Comparison of ENCODE assay signal across 8 cellular contexts in genomic region chr1:186482661-186483255, GRCh38. TPM values are rescaled to one million over a fixed set of nuclear protein-coding genes. Genes with fewer than 3 reads are reported as not detected.
DNase-seq lines count a peak whose midpoint lies in the region; ATAC-seq and TF ChIP-seq lines count a peak whose summit lies in the region.

No MANE protein-coding gene starts in this region.

- CTCF ChIA-PET in GM10248 (lab: Yijun Ruan, JAX): interaction anchor here (0.7 to 2.2 kb wide), 28 partner anchors 9 to 512 kb away, joined by 3 to 7 read pairs (median 4); no protein-coding TSS in a partner anchor

- H3K9me2 ChIP-seq in hepatocyte (replicated peaks; ENCODE audit: insufficient read depth): no peaks in the 10 kb centered on the region

- H3K79me2 ChIP-seq in KMS-11 (ENCODE audit: insufficient read depth, low read depth): no peaks in the 10 kb centered on the region
- no peaks in the 10 kb centered on the region for H3K79me2 ChIP-seq in hepatocyte

- H2AFZ ChIP-seq in KMS-11 (ENCODE audit: low read depth) (no peak overlapping the region; the same call in 1 of the 2 replicates), hepatocyte (no peak overlapping the region)

- TF ChIP-seq CTCF in GM10248 (IDR thresholded peaks at IDR 0.05; ENCODE audit: control extremely low read depth, extremely low read depth, low read depth, missing control alignments): peak; percentile 91
- peak; percentile 100 for TF ChIP-seq CTCF in KMS-11 (conservative IDR thresholded peaks at IDR 0.05; ENCODE audit: low read depth, low read length)
- peak; percentile 96 for TF ChIP-seq CTCF in hepatocyte (IDR thresholded peaks at IDR 0.05; ENCODE audit: poor library complexity)

- DNase-seq in GM10248 (ENCODE audit: extremely low spot score): peak; percentile 50
- peak; percentile 23 for DNase-seq in SHP77 treated with DMSO at 0.1 percent for 48 hours (lab: John Stamatoyannopoulos, UW)
- peak in 36 of 58 donors; percentile 0 to 38 (median 8) for DNase-seq in anterior cingulate cortex (lab: John Stamatoyannopoulos, UW)
- DNase-seq in hepatocyte (ENCODE audit: low spot score): peak; percentile 81
- DNase-seq in smooth muscle cell of the brain vasculature (ENCODE audit: low read depth, low spot score): peak; percentile 51
- DNase-seq in GM19240 (ENCODE audit: insufficient read length, low spot score): no peak

- H3K4me3 ChIP-seq in KMS-11 (IDR thresholded peaks at IDR 0.05; ENCODE audit: insufficient read depth, low read depth, low read length): no peak overlapping the region
- no peak overlapping the region for H3K4me3 ChIP-seq in hepatocyte

- 10% methylated on average over 4 of the region's 4 CpGs for WGBS in hepatocyte (ENCODE audit: low lambda C conversion rate, missing lambda C conversion rate)

- H3K9ac ChIP-seq in KMS-11: no peak overlapping the region

- H3K27me3 ChIP-seq in KMS-11 (ENCODE audit: insufficient read depth, low read depth): no peaks in the 10 kb centered on the region
- H3K27me3 ChIP-seq in hepatocyte: no peaks in the 10 kb centered on the region

- no peaks in the 10 kb centered on the region for H4K20me1 ChIP-seq in KMS-11 (ENCODE audit: insufficient read depth)
- no peaks in the 10 kb centered on the region for H4K20me1 ChIP-seq in hepatocyte (ENCODE audit: insufficient read depth, poor library complexity, severe bottlenecking)

- POLR2A ChIA-PET in GM10248 (lab: Yijun Ruan, JAX): no interaction called here

- H3K4me1 ChIP-seq in KMS-11 (ENCODE audit: low read depth, poor library complexity, severe bottlenecking): peaks cover 13% of the 10 kb centered on the region
- no peaks in the 10 kb centered on the region for H3K4me1 ChIP-seq in hepatocyte (ENCODE audit: insufficient read depth)

- peak; percentile 84 for ATAC-seq in GM21717 (IDR thresholded peaks at IDR 0.05; ENCODE audit: unreplicated experiment)

- H3K9me3 ChIP-seq in hepatocyte (ENCODE audit: low read depth): no peaks in the 10 kb centered on the region

- H3K4me2 ChIP-seq in KMS-11 (no peak overlapping the region), hepatocyte (no peak overlapping the region)

- H3K27ac ChIP-seq in KMS-11 (no peak overlapping the region), hepatocyte (no peak overlapping the region)

- H3K36me3 ChIP-seq in KMS-11 (ENCODE audit: insufficient read depth) (no peaks in the 10 kb centered on the region), hepatocyte (replicated peaks; ENCODE audit: insufficient read depth, low read depth) (no peaks in the 10 kb centered on the region)

RNA-seq across cellular contexts. Expression of gene PDC, which starts 21.8 kb away (rescaled TPM):
- not detected in 2 replicates for total RNA-seq in hepatocyte
- polyA plus RNA-seq in hepatocyte: 0.13 TPM in 1 of 2 replicates, not detected in the other
